In the genomic region with DNA sequence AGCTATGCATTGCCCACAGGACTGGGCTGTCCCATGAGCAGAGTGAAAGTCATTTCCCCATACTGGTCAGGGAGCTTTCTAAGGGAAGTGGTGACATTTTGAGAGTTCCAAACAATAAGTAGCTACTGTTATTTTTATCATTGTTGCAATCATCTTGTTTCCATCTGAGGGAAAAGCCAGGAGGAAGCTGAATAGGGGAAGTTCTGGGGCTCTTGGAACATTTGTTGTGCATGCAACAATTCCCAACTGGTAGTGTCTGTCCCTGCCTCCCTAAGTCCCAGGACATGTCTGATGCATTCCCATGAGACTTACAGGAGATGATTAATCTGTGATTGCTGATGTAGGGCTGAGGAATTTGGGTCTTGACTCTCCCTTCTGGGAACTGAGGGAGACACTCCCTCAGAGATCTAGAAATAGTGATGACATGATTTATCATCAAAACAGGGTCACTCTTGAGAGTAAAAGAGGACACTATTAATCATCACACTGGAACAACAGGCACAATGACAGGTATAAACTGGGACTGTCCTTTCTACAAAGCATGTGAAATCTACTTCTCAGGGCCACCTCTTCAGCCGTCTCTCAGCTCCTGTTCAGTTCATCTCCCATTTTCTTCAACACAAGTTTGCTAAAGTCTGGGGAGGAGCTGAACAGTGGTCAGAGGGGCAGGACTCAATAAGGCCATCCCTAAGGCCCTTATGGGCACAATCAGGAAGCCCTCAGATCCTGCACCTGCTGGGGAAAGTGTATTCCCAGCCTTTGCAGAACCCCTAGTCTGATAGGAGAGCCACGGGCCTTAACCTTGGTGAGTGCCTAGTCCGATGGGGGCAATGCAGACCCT, we compare ENCODE assay signal across 1 cellular context.
TF ChIP-seq lines count a peak whose summit lies in the region.

No MANE protein-coding gene starts in this region.

TF ChIP-seq in HepG2, 621 proteins besides CTCF, POLR2A, EP300 and RAD21:
- TF ChIP-seq NR2C2 (CRISPR knock-in tag; IDR thresholded peaks at IDR 0.05; ENCODE audit: borderline replicate concordance) (no peak), MEIS2 (CRISPR knock-in tag; IDR thresholded peaks at IDR 0.05) (no peak), HIVEP1 (CRISPR knock-in tag; IDR thresholded peaks at IDR 0.05) (no peak), ADNP (CRISPR knock-in tag; IDR thresholded peaks at IDR 0.05) (no peak), KMT2A (CRISPR knock-in tag; IDR thresholded peaks at IDR 0.05) (no peak), THAP11 (CRISPR knock-in tag; IDR thresholded peaks at IDR 0.05) (no peak), TBX2 (CRISPR knock-in tag; IDR thresholded peaks at IDR 0.05; ENCODE audit: borderline replicate concordance) (no peak), ZNF335 (CRISPR knock-in tag; IDR thresholded peaks at IDR 0.05) (no peak), ELF3 (CRISPR knock-in tag; IDR thresholded peaks at IDR 0.05) (no peak), BRD4 (CRISPR knock-in tag; IDR thresholded peaks at IDR 0.05) (no peak)
- TF ChIP-seq, protein P1, sequence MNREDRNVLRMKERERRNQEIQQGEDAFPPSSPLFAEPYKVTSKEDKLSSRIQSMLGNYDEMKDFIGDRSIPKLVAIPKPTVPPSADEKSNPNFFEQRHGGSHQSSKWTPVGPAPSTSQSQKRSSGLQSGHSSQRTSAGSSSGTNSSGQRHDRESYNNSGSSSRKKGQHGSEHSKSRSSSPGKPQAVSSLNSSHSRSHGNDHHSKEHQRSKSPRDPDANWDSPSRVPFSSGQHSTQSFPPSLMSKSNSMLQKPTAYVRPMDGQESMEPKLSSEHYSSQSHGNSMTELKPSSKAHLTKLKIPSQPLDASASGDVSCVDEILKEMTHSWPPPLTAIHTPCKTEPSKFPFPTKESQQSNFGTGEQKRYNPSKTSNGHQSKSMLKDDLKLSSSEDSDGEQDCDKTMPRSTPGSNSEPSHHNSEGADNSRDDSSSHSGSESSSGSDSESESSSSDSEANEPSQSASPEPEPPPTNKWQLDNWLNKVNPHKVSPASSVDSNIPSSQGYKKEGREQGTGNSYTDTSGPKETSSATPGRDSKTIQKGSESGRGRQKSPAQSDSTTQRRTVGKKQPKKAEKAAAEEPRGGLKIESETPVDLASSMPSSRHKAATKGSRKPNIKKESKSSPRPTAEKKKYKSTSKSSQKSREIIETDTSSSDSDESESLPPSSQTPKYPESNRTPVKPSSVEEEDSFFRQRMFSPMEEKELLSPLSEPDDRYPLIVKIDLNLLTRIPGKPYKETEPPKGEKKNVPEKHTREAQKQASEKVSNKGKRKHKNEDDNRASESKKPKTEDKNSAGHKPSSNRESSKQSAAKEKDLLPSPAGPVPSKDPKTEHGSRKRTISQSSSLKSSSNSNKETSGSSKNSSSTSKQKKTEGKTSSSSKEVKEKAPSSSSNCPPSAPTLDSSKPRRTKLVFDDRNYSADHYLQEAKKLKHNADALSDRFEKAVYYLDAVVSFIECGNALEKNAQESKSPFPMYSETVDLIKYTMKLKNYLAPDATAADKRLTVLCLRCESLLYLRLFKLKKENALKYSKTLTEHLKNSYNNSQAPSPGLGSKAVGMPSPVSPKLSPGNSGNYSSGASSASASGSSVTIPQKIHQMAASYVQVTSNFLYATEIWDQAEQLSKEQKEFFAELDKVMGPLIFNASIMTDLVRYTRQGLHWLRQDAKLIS (CRISPR knock-in tag; IDR thresholded peaks at IDR 0.05), result no peak
- TF ChIP-seq, protein P2, sequence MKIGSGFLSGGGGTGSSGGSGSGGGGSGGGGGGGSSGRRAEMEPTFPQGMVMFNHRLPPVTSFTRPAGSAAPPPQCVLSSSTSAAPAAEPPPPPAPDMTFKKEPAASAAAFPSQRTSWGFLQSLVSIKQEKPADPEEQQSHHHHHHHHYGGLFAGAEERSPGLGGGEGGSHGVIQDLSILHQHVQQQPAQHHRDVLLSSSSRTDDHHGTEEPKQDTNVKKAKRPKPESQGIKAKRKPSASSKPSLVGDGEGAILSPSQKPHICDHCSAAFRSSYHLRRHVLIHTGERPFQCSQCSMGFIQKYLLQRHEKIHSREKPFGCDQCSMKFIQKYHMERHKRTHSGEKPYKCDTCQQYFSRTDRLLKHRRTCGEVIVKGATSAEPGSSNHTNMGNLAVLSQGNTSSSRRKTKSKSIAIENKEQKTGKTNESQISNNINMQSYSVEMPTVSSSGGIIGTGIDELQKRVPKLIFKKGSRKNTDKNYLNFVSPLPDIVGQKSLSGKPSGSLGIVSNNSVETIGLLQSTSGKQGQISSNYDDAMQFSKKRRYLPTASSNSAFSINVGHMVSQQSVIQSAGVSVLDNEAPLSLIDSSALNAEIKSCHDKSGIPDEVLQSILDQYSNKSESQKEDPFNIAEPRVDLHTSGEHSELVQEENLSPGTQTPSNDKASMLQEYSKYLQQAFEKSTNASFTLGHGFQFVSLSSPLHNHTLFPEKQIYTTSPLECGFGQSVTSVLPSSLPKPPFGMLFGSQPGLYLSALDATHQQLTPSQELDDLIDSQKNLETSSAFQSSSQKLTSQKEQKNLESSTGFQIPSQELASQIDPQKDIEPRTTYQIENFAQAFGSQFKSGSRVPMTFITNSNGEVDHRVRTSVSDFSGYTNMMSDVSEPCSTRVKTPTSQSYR (CRISPR knock-in tag; IDR thresholded peaks at IDR 0.05; ENCODE audit: borderline replicate concordance), result no peak
- TF ChIP-seq, protein P3, sequence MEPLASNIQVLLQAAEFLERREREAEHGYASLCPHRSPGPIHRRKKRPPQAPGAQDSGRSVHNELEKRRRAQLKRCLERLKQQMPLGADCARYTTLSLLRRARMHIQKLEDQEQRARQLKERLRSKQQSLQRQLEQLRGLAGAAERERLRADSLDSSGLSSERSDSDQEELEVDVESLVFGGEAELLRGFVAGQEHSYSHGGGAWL (CRISPR knock-in tag; IDR thresholded peaks at IDR 0.05), result no peak
